13 cellular contexts compared by ENCODE assay signal in the genomic region with DNA sequence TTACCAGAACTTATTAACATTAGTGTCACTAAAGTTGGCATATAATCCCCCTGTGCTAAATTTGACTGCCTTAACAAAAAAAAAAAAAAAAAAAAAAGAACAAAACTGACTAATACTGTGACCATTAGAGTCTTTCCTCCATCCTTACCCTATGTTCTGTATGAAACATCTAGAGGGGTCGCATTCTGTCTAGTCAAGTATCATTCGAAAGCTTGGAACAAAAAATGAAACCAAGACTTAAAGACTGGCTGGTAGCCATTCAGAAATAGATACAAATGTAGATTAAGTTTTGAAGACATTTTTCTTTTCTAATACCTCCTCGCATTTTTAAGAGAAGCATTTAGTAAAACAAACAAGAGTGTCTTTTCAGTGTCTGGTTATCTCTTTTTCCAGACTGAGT.
A peak's percentile ranks its signal among the peaks of the same experiment; 100 is the strongest.
DNase-seq lines count a peak whose midpoint lies in the region; ATAC-seq and TF ChIP-seq lines count a peak whose summit lies in the region.
"Had no signal": no experiment of that assay in that cellular context is flagged by ENCODE, and none has a peak within 500 bp of the region (broad histone marks: within the 10 kb centered on the region; RNA-seq: fewer than 3 reads in every experiment).

No MANE protein-coding gene starts in this region.

- TF ChIP-seq CTCF in PC-3 (conservative IDR thresholded peaks at IDR 0.05; ENCODE audit: low read depth, low read length) (no peak), heart left ventricle (IDR thresholded peaks at IDR 0.05) (no peak)

- peak overlapping the region; percentile 40 for H3K27ac ChIP-seq in PC-3 (ENCODE audit: low read length)
- H3K27ac ChIP-seq in naive thymus-derived CD4-positive, alpha-beta T cell (ENCODE audit: low read depth, low read length): peak overlapping the region; percentile 66
- peak overlapping the region in 1 of 12 donors; percentile 72 for H3K27ac ChIP-seq in heart left ventricle
- H3K27ac ChIP-seq: SK-N-MC, tibial artery had no signal

- no peak overlapping the region for H2AFZ ChIP-seq in PC-3 (ENCODE audit: low read length)

- 0 out of 2 replicates have a peak overlapping the region, but pooled peaks have one; percentile 3 for H3K9ac ChIP-seq in PC-3 (ENCODE audit: low read length)

- peaks cover 0 to 9% (median 0%) of the 10 kb centered on the region in 5 donors for H3K36me3 Mint-ChIP-seq in naive thymus-derived CD4-positive, alpha-beta T cell

- no peaks in the 10 kb centered on the region for H4K20me1 ChIP-seq in PC-3 (ENCODE audit: low read length)

- no peaks in the 10 kb centered on the region for H3K9me3 ChIP-seq in PC-3 (ENCODE audit: low read length)
- no peaks in the 10 kb centered on the region for H3K9me3 ChIP-seq in naive thymus-derived CD4-positive, alpha-beta T cell (ENCODE audit: control insufficient read depth in 2 of 3, low read length in 3 of 3)
- no peaks in the 10 kb centered on the region for H3K9me3 ChIP-seq in heart left ventricle
- H3K9me3 ChIP-seq: tibial artery had no signal

- WGBS in heart left ventricle, 4 donors: 91 to 94% (median 93%) methylated on average over 3 of the region's 3 CpGs

- H3K27me3 ChIP-seq in PC-3 (ENCODE audit: low read length): no peaks in the 10 kb centered on the region
- no peaks in the 10 kb centered on the region for H3K27me3 ChIP-seq in naive thymus-derived CD4-positive, alpha-beta T cell (ENCODE audit: control insufficient read depth in 2 of 2, insufficient read depth in 2 of 2, low read length in 2 of 2)
- H3K27me3 ChIP-seq in heart left ventricle: no peaks in the 10 kb centered on the region
- H3K27me3 ChIP-seq: tibial artery had no signal

- H3K4me1 Mint-ChIP-seq in naive thymus-derived CD4-positive, alpha-beta T cell: peaks cover 24 to 57% (median 52%) of the 10 kb centered on the region in 7 donors

- CTCF ChIA-PET in PC-3 (lab: Charles Lee): no interaction called here
- CTCF ChIA-PET in naive thymus-derived CD4-positive, alpha-beta T cell (lab: Charles Lee): interaction anchor here (0.7 kb wide), 2 partner anchors 31 to 599 kb away, joined by 3 to 4 read pairs; no protein-coding TSS in a partner anchor

- H3K4me3 ChIP-seq in PC-3 (ENCODE audit: low read length) (peak overlapping the region; percentile 36), heart left ventricle (peak overlapping the region in 1 of 12 donors; percentile 37)
- peak overlapping the region; percentile 74 for H3K4me3 ChIP-seq in naive thymus-derived CD4-positive, alpha-beta T cell (ENCODE audit: low read length)
- H3K4me3 ChIP-seq: SK-N-MC, tibial artery had no signal

- H3K4me2 ChIP-seq in PC-3 (ENCODE audit: low read length): peak overlapping the region; percentile 70

- no peak for TF ChIP-seq POLR2A in heart left ventricle (IDR thresholded peaks at IDR 0.05)

- H3K4me3 Mint-ChIP-seq in naive thymus-derived CD4-positive, alpha-beta T cell: peak overlapping the region; percentile 41 to 96 (median 86)

- no TSS peak for BruUV-seq in PC-3 (replicated peaks; lab: Mats Ljungman, UMichigan)

- H3K27me3 Mint-ChIP-seq in naive thymus-derived CD4-positive, alpha-beta T cell: no peaks in the 10 kb centered on the region

- H3K9me2 ChIP-seq in PC-3 (replicated peaks; ENCODE audit: low read length): no peaks in the 10 kb centered on the region

- ATAC-seq in GM18519 (IDR thresholded peaks at IDR 0.05; ENCODE audit: low FRiP score, unreplicated experiment) (peak; percentile 49), GM21825 (IDR thresholded peaks at IDR 0.05; ENCODE audit: unreplicated experiment) (peak; percentile 29), PC-3 (no peak), heart left ventricle (no peak)
- no peak for ATAC-seq in naive thymus-derived CD4-positive, alpha-beta T cell

- intact Hi-C loops in PC-3 (cut with micrococcal nuclease): no loop called here
- intact Hi-C loops in naive thymus-derived CD4-positive, alpha-beta T cell (cut with micrococcal nuclease): loop anchor here (5.0 to 10.0 kb wide), 9 partner anchors 34 to 1409 kb away; a partner anchor contains a TSS
- intact Hi-C loops in posterior cingulate gyrus (cut with DNase I): no loop called here
- intact Hi-C loops in heart left ventricle (cut with DNase I): no loop called here

- H3F3A ChIP-seq in PC-3 (ENCODE audit: low read length, unreplicated experiment): no peaks in the 10 kb centered on the region

- peaks cover 53% of the 10 kb centered on the region for H3K4me1 ChIP-seq in PC-3 (ENCODE audit: insufficient read depth, low read length)
- H3K4me1 ChIP-seq in naive thymus-derived CD4-positive, alpha-beta T cell (ENCODE audit: control insufficient read depth in 2 of 2, insufficient read depth in 2 of 2, low read length in 2 of 2): peaks cover 32 to 34% of the 10 kb centered on the region in 2 donors
- H3K4me1 ChIP-seq in heart left ventricle: peaks cover 0 to 61% (median 33%) of the 10 kb centered on the region in 12 donors

- DNase-seq in PC-3 (peak; percentile 34), posterior cingulate gyrus (no peak), heart left ventricle (no peak), NCI-H1048 (lab: John Stamatoyannopoulos, UW) (no peak), T-helper 9 cell (no peak)
- DNase-seq in naive thymus-derived CD4-positive, alpha-beta T cell: no peak
- DNase-seq: activated effector memory CD4-positive, alpha-beta T cell treated with anti-CD3 and anti-CD28 coated beads, Interleukin-2, amount 50 U/mL, for 16 hours; mesenchymal stem cell; stimulated activated CD4-positive, alpha-beta T cell treated with anti-CD3 and anti-CD28 coated beads, Interleukin-15, amount 100 ng/mL, for 24 hours; tibial artery had no signal

- H3K36me3 ChIP-seq in PC-3 (ENCODE audit: low read depth, low read length) (peaks cover 22% of the 10 kb centered on the region), heart left ventricle (no peaks in the 10 kb centered on the region)
- no peaks in the 10 kb centered on the region for H3K36me3 ChIP-seq in naive thymus-derived CD4-positive, alpha-beta T cell (ENCODE audit: control insufficient read depth in 2 of 3, insufficient read depth in 3 of 3, low read length in 3 of 3)
- H3K36me3 ChIP-seq: tibial artery had no signal

- POLR2A ChIA-PET in PC-3 (lab: Charles Lee; ENCODE audit: unreplicated experiment): interaction anchor here (0.6 kb wide), 1 partner anchor 67 kb away, joined by 3 read pairs; a partner anchor contains a TSS
- POLR2A ChIA-PET in naive thymus-derived CD4-positive, alpha-beta T cell (lab: Charles Lee): interaction anchor here (0.7 to 3.8 kb wide), 3 partner anchors 22 to 744 kb away, joined by 3 to 19 read pairs (median 5); no protein-coding TSS in a partner anchor

- peak overlapping the region; percentile 86 to 96 (median 92) for H3K27ac Mint-ChIP-seq in naive thymus-derived CD4-positive, alpha-beta T cell

- peaks cover 82% of the 10 kb centered on the region for H3K79me2 ChIP-seq in PC-3 (ENCODE audit: low read length)

- H3K9me3 Mint-ChIP-seq in naive thymus-derived CD4-positive, alpha-beta T cell: no peaks in the 10 kb centered on the region

Comparison
In these comparisons a context has a peak if more than half of its experiments do, and no peak if none do; other contexts are left out.
1. ATAC-seq: peak in GM18519 (single experiment) and GM21825 (single experiment); none in PC-3 (single experiment), naive thymus-derived CD4-positive, alpha-beta T cell (single experiment) and heart left ventricle (0 of 4).
2. intact Hi-C loops: an anchor here in naive thymus-derived CD4-positive, alpha-beta T cell (5.0 to 10.0 kb wide); none called in PC-3, posterior cingulate gyrus and heart left ventricle.